Comparison of ENCODE assay signal across 25 cellular contexts in the genomic region with DNA sequence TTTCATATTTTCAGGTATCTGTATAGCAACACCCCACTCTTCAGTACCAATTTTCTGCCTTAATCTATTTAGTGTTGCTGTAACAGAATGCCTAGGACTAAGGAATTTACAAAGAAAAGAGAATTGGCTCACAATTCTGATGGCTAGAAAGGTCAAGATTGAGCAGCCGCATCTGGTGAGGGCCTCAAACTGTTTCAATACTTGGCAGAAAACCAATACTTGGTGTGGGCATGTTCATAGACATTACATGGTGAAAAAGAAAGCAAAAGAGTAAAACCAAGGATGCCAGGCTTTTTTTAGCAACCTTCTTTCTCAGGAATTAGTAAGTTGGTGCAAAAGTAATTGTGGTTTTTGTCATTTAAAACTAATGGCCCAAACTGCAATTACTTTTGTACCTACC.
"Had no signal": no experiment of that assay in that cellular context is flagged by ENCODE, and none has a peak within 500 bp of the region (broad histone marks: within the 10 kb centered on the region; RNA-seq: fewer than 3 reads in every experiment).

No MANE protein-coding gene starts in this region.

- DNase-seq: colonic mucosa; cortex of kidney; dermis blood vessel endothelial cell; dorsolateral prefrontal cortex; effector CD4-positive, alpha-beta T cell; effector CD8-positive, alpha-beta T cell; effector memory CD4-positive, alpha-beta T cell; effector memory CD8-positive, alpha-beta T cell; endodermal cell; erythroblast; esophagus squamous epithelium; foreskin fibroblast; foreskin keratinocyte; foreskin melanocyte; gastrocnemius medialis; glutamatergic neuron; head of caudate nucleus; heart left ventricle; heart right ventricle had no signal

- H3K4me1 ChIP-seq: colonic mucosa, esophagus muscularis mucosa, esophagus squamous epithelium, foreskin keratinocyte, gastrocnemius medialis, gastroesophageal sphincter, heart left ventricle, heart right ventricle had no signal

- H3K27me3 ChIP-seq: colonic mucosa, esophagus muscularis mucosa, esophagus squamous epithelium, foreskin keratinocyte, gastrocnemius medialis, gastroesophageal sphincter, heart left ventricle, heart right ventricle had no signal

- H3K27ac Mint-ChIP-seq: dendritic cell treated with granulocyte-macrophage colony-stimulating factor and Interleukin-4, amounts not matched to agents 40 ng/mL and 50 ng/mL, for 4 days; effector memory CD8-positive, alpha-beta T cell; endodermal cell had no signal

- H3K4me3 ChIP-seq: colonic mucosa, coronary artery, dorsolateral prefrontal cortex, esophagus muscularis mucosa, esophagus squamous epithelium, gastrocnemius medialis, gastroesophageal sphincter, heart left ventricle, heart right ventricle had no signal

- H3K36me3 ChIP-seq: colonic mucosa, esophagus muscularis mucosa, esophagus squamous epithelium, gastrocnemius medialis, gastroesophageal sphincter, heart left ventricle, heart right ventricle had no signal

- H3K27ac ChIP-seq: colonic mucosa, coronary artery, dorsolateral prefrontal cortex, epithelial cell of prostate, esophagus muscularis mucosa, esophagus squamous epithelium, foreskin keratinocyte, gastrocnemius medialis, gastroesophageal sphincter, heart left ventricle, heart right ventricle had no signal

- H3K9me3 ChIP-seq: colonic mucosa, esophagus muscularis mucosa, esophagus squamous epithelium, gastrocnemius medialis, gastroesophageal sphincter had no signal

- H3K4me3 Mint-ChIP-seq: dendritic cell treated with granulocyte-macrophage colony-stimulating factor and Interleukin-4, amounts not matched to agents 40 ng/mL and 50 ng/mL, for 4 days; effector memory CD8-positive, alpha-beta T cell; endodermal cell had no signal

- ATAC-seq: effector memory CD8-positive, alpha-beta T cell; esophagus mucosa; foreskin keratinocyte; gastrocnemius medialis; gastroesophageal sphincter; heart left ventricle; heart right ventricle had no signal

- H3K4me1 Mint-ChIP-seq: endodermal cell had no signal

- H3K27me3 Mint-ChIP-seq: dendritic cell treated with granulocyte-macrophage colony-stimulating factor and Interleukin-4, amounts not matched to agents 40 ng/mL and 50 ng/mL, for 4 days; effector memory CD8-positive, alpha-beta T cell had no signal
